In the genomic region with DNA sequence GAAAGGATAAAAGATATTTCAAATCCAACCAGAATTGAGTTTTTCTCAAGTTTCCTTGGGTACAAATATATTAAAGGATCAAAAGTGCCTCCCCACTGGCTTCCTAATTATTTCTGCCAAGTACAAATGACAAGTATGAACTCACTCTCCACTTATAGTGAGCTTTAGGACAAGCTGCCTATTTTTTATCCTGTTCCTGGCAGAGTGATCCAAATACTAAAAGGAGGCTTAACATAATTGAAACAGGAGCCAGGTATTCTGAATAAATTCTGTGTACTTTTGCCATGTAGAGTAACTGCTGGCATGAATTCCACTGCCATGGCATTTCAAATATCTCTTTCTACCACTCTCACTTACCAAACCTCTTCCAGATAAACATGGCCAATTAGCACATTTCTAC, we compare ENCODE assay signal across 28 cellular contexts.
"Had no signal": no experiment of that assay in that cellular context is flagged by ENCODE, and none has a peak within 500 bp of the region (broad histone marks: within the 10 kb centered on the region; RNA-seq: fewer than 3 reads in every experiment).

No MANE protein-coding gene starts in this region.

- H3K27me3 ChIP-seq: foreskin keratinocyte, gastroesophageal sphincter, heart left ventricle, hepatocyte, neutrophil, right lobe of liver, suprapubic skin, vagina had no signal

- H3K36me3 Mint-ChIP-seq: memory B cell; naive B cell; natural killer cell treated with Interleukin-12 subunit alpha and Interleukin-12 subunit beta and Interleukin-15 and Interleukin-18, amount 100 ng/mL, for 72 hours had no signal

- ATAC-seq: effector memory CD8-positive, alpha-beta T cell; foreskin keratinocyte; gastroesophageal sphincter; mucosa of descending colon; natural killer cell treated with Interleukin-12 subunit alpha and Interleukin-12 subunit beta and Interleukin-15 and Interleukin-18, amount 100 ng/mL, for 72 hours; right lobe of liver; stimulated activated naive B cell treated with anti-CD40 and anti-IgM and Interleukin-4, amounts not matched to agents 10 μg/mL and 1 μg/mL and 100 μg/mL, for 72 hours had no signal

- H3K27ac Mint-ChIP-seq: effector memory CD8-positive, alpha-beta T cell; memory B cell; natural killer cell treated with Interleukin-12 subunit alpha and Interleukin-12 subunit beta and Interleukin-15 and Interleukin-18, amount 100 ng/mL, for 72 hours; progenitor cell of endocrine pancreas; stimulated activated naive B cell treated with anti-CD40 and anti-IgM and Interleukin-4, amounts not matched to agents 10 μg/mL and 1 μg/mL and 100 μg/mL, for 72 hours; stimulated activated naive CD8-positive, alpha-beta T cell treated with anti-CD3 and anti-CD28 coated beads, Interleukin-15, Interleukin-2, amounts not matched to agents 100 ng/mL and 50 ng/mL, for 24 hours had no signal

- H3K4me3 ChIP-seq: gastroesophageal sphincter, heart left ventricle, hepatocyte, lung, mucosa of descending colon, right lobe of liver, suprapubic skin, vagina had no signal

- H3K4me1 ChIP-seq: foreskin keratinocyte, right lobe of liver, vagina had no signal

- H3K4me3 Mint-ChIP-seq: effector memory CD8-positive, alpha-beta T cell; memory B cell; naive B cell; natural killer cell treated with Interleukin-12 subunit alpha and Interleukin-12 subunit beta and Interleukin-15 and Interleukin-18, amount 100 ng/mL, for 72 hours; neural crest cell; stimulated activated naive B cell treated with anti-CD40 and anti-IgM and Interleukin-4, amounts not matched to agents 10 μg/mL and 1 μg/mL and 100 μg/mL, for 72 hours; stimulated activated naive CD8-positive, alpha-beta T cell treated with anti-CD3 and anti-CD28 coated beads, Interleukin-15, Interleukin-2, amounts not matched to agents 100 ng/mL and 50 ng/mL, for 24 hours had no signal

- H3K36me3 ChIP-seq: gastroesophageal sphincter, neutrophil, right lobe of liver, vagina had no signal

- H3K27me3 Mint-ChIP-seq: progenitor cell of endocrine pancreas had no signal

- DNase-seq: cerebellar nuclear complex; cortex of kidney; effector memory CD8-positive, alpha-beta T cell; erythroblast; foreskin keratinocyte; heart left ventricle; kidney; mucosa of descending colon; naive B cell; right lobe of liver; small intestine; stimulated activated CD4-positive, alpha-beta T cell treated with anti-CD3 and anti-CD28 coated beads, Interleukin-15, amount 100 ng/mL, for 24 hours; stimulated activated CD4-positive, alpha-beta T cell treated with anti-CD3 and anti-CD28 coated beads, Interleukin-2, amount 100 ng/mL, for 48 hours; stimulated activated naive B cell treated with anti-CD40 and anti-IgM and Interleukin-4, amounts not matched to agents 10 μg/mL and 1 μg/mL and 100 μg/mL, for 72 hours; trophoblast cell had no signal

- H3K9me3 ChIP-seq: gastroesophageal sphincter, heart left ventricle, mucosa of descending colon, neutrophil, right lobe of liver, suprapubic skin, vagina had no signal

- H3K4me1 Mint-ChIP-seq: memory B cell; stimulated activated naive B cell treated with anti-CD40 and anti-IgM and Interleukin-4, amounts not matched to agents 10 μg/mL and 1 μg/mL and 100 μg/mL, for 72 hours had no signal

- H3K27ac ChIP-seq: foreskin keratinocyte, hepatocyte, neutrophil, parathyroid adenoma, right lobe of liver, suprapubic skin, vagina had no signal

- H3K9me3 Mint-ChIP-seq: effector memory CD8-positive, alpha-beta T cell; memory B cell; naive B cell; neural crest cell; stimulated activated naive B cell treated with anti-CD40 and anti-IgM and Interleukin-4, amounts not matched to agents 10 μg/mL and 1 μg/mL and 100 μg/mL, for 72 hours; stimulated activated naive CD8-positive, alpha-beta T cell treated with anti-CD3 and anti-CD28 coated beads, Interleukin-15, Interleukin-2, amounts not matched to agents 100 ng/mL and 50 ng/mL, for 24 hours had no signal

- FAIRE-seq: endometrium had no signal
